Comparison of ENCODE assay signal across 21 cellular contexts in the genomic region with DNA sequence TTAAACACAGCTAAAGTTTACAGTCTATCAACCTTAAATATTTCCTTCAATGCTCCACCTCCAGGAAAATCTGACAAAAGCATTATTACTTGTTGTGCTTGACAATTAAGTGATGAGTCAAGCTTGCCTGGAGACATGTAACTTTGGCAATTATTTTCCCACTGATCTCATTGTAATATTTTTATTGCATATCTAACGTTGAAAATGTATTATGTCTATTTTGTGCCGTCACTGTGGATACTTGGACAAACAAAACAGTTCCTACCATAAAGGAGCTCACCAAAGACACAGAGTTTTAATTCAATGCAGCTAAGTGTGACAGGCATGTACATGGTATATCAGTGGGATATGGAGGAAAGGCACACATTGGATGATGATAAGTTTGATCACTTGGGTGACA.
"Had no signal": no experiment of that assay in that cellular context is flagged by ENCODE, and none has a peak within 500 bp of the region (broad histone marks: within the 10 kb centered on the region; RNA-seq: fewer than 3 reads in every experiment).

No MANE protein-coding gene starts in this region.

- H3K9me3 ChIP-seq: left lung, mucosa of descending colon, testis had no signal

- H3K4me3 ChIP-seq: left lung, mucosa of descending colon, testis had no signal

- DNase-seq: activated CD8-positive, alpha-beta T cell treated with anti-CD3 and anti-CD28 coated beads, Interleukin-2, amount 10 ng/mL, durations not matched to agents 7 days and 5 days; activated effector memory CD4-positive, alpha-beta T cell treated with Interleukin-2 at 50 U/mL for 16 hours; activated naive CD4-positive, alpha-beta T cell treated with anti-CD3 and anti-CD28 coated beads, Interleukin-2, amount 50 U/mL, for 16 hours; activated T-cell treated with anti-CD3 and anti-CD28 coated beads, Interleukin-2, amount 50 U/mL, for 24 hours; effector memory CD4-positive, alpha-beta T cell; foreskin melanocyte; kidney; left lung; mucosa of descending colon; naive B cell; right cardiac atrium; small intestine; stimulated activated CD4-positive, alpha-beta T cell treated with anti-CD3 and anti-CD28 coated beads, Interleukin-15, amount 100 ng/mL, for 24 hours; stimulated activated CD4-positive, alpha-beta T cell treated with anti-CD3 and anti-CD28 coated beads, Interleukin-4, amount 100 ng/mL, for 24 hours; testis had no signal

- H3K27ac Mint-ChIP-seq: activated CD4-positive, alpha-beta T cell treated with anti-CD3 and anti-CD28 coated beads, Interleukin-2, amount 10 ng/mL, durations not matched to agents 24 days and 14 days; activated CD8-positive, alpha-beta T cell treated with anti-CD3 and anti-CD28 coated beads, Interleukin-2, amount 10 ng/mL, durations not matched to agents 7 days and 5 days; activated T-cell treated with anti-CD3 and anti-CD28 coated beads, Interleukin-2, amount 50 U/mL, for 24 hours; memory B cell; stimulated activated effector memory CD8-positive, alpha-beta T cell treated with anti-CD3 and anti-CD28 coated beads, Interleukin-12 subunit alpha, Interleukin-12 subunit beta, amount 100 ng/mL, for 72 hours; T-helper 1 cell treated with Interleukin-12 subunit alpha and Interleukin-12 subunit beta and Interleukin-4 antibody, amounts not matched to agents 30 μg/mL and 1 μg/mL, for 36 hours; type B pancreatic cell had no signal

- H3K27me3 Mint-ChIP-seq: type B pancreatic cell had no signal

- H3K4me1 Mint-ChIP-seq: activated CD4-positive, alpha-beta T cell treated with anti-CD3 and anti-CD28 coated beads, Interleukin-2, amount 10 ng/mL, durations not matched to agents 24 days and 14 days; memory B cell; naive B cell; neural crest cell; stimulated activated effector memory CD8-positive, alpha-beta T cell treated with anti-CD3 and anti-CD28 coated beads, Interleukin-12 subunit alpha, Interleukin-12 subunit beta, amount 100 ng/mL, for 72 hours had no signal

- H3K4me3 Mint-ChIP-seq: activated CD4-positive, alpha-beta T cell treated with anti-CD3 and anti-CD28 coated beads, Interleukin-2, amount 10 ng/mL, durations not matched to agents 24 days and 14 days; activated CD8-positive, alpha-beta T cell treated with anti-CD3 and anti-CD28 coated beads, Interleukin-2, amount 10 ng/mL, durations not matched to agents 7 days and 5 days; activated T-cell treated with anti-CD3 and anti-CD28 coated beads, Interleukin-2, amount 50 U/mL, for 24 hours; memory B cell; naive B cell; neural crest cell; stimulated activated effector memory CD8-positive, alpha-beta T cell treated with anti-CD3 and anti-CD28 coated beads, Interleukin-12 subunit alpha, Interleukin-12 subunit beta, amount 100 ng/mL, for 72 hours; T-helper 1 cell treated with Interleukin-12 subunit alpha and Interleukin-12 subunit beta and Interleukin-4 antibody, amounts not matched to agents 30 μg/mL and 1 μg/mL, for 36 hours; type B pancreatic cell had no signal

- H3K36me3 Mint-ChIP-seq: stimulated activated effector memory CD8-positive, alpha-beta T cell treated with anti-CD3 and anti-CD28 coated beads, Interleukin-12 subunit alpha, Interleukin-12 subunit beta, amount 100 ng/mL, for 72 hours had no signal

- H3K27ac ChIP-seq: left lung, testis had no signal

- H3K27me3 ChIP-seq: left lung, testis had no signal

- H3K4me1 ChIP-seq: left lung, testis had no signal

- ATAC-seq: activated CD8-positive, alpha-beta T cell treated with anti-CD3 and anti-CD28 coated beads, Interleukin-2, amount 10 ng/mL, durations not matched to agents 7 days and 5 days; left lung; mucosa of descending colon; right cardiac atrium; stimulated activated effector memory CD8-positive, alpha-beta T cell treated with anti-CD3 and anti-CD28 coated beads, Interleukin-12 subunit alpha, Interleukin-12 subunit beta, amount 100 ng/mL, for 72 hours had no signal

- H3K9me3 Mint-ChIP-seq: activated T-cell treated with anti-CD3 and anti-CD28 coated beads, Interleukin-2, amount 50 U/mL, for 24 hours; memory B cell; naive B cell; neural crest cell; stimulated activated effector memory CD8-positive, alpha-beta T cell treated with anti-CD3 and anti-CD28 coated beads, Interleukin-12 subunit alpha, Interleukin-12 subunit beta, amount 100 ng/mL, for 72 hours had no signal
